ENCODE assay signal across 1 cellular context in genomic region chr6:149746147-149746946, GRCh38.
TF ChIP-seq lines count a peak whose summit lies in the region.

Gene NUP43 (minus strand): TSS chr6:149746529. CDS start chr6:149746495, 34 bp downstream.

TF ChIP-seq in HepG2, 621 proteins besides CTCF, POLR2A, EP300 and RAD21 (continued from another document):
- TF ChIP-seq ZFP91 (CRISPR knock-in tag; IDR thresholded peaks at IDR 0.05; ENCODE audit: borderline replicate concordance) = peak; percentile 96
- peak; percentile 80 for TF ChIP-seq SIN3B (IDR thresholded peaks at IDR 0.05; ENCODE audit: low read length)
- no peak; the same call in 1 of the 2 replicates for TF ChIP-seq DNMT3B (CRISPR knock-in tag; conservative IDR thresholded peaks at IDR 0.05)
- no peak for TF ChIP-seq ZNF597 (CRISPR knock-in tag; IDR thresholded peaks at IDR 0.05)
- peak; percentile 88 for TF ChIP-seq ZSCAN9 (CRISPR knock-in tag; IDR thresholded peaks at IDR 0.05; ENCODE audit: borderline replicate concordance)
- TF ChIP-seq CREB3 (CRISPR knock-in tag; IDR thresholded peaks at IDR 0.05) = 0 out of 2 replicates have a peak, but pooled peaks have one; percentile 72
TF ChIP-seq in HepG2: peak in this region for 331.
